In genomic region chr19:52331757-52332156, GRCh38 we compare ENCODE assay signal across 32 cellular contexts. TPM values are rescaled to one million over a fixed set of nuclear protein-coding genes. Genes with fewer than 3 reads are reported as not detected.
DNase-seq lines count a peak whose midpoint lies in the region; ATAC-seq and TF ChIP-seq lines count a peak whose summit lies in the region.
"Had no signal": no experiment of that assay in that cellular context is flagged by ENCODE, and none has a peak within 500 bp of the region (broad histone marks: within the 10 kb centered on the region; RNA-seq: fewer than 3 reads in every experiment).

No MANE protein-coding gene starts in this region.

- H3K9me3 ChIP-seq in adipocyte (ENCODE audit: control insufficient read depth, low read length) (peaks cover 63% of the 10 kb centered on the region), fibroblast of lung (ENCODE audit: control insufficient read depth, insufficient read depth, low read depth, low read length) (no peaks in the 10 kb centered on the region)
- H3K9me3 ChIP-seq: BE2C had no signal

- ATAC-seq in HG02970 (IDR thresholded peaks at IDR 0.05; ENCODE audit: low FRiP score, unreplicated experiment), result no peak
- ATAC-seq: activated CD8-positive, alpha-beta memory T cell treated with anti-CD3 and anti-CD28 coated beads, Interleukin-2, amount 10 ng/mL, durations not matched to agents 7 days and 5 days; left cardiac atrium; PC-3; right cardiac atrium had no signal

- H4K8ac ChIP-seq in mesendoderm (ENCODE audit: low read depth, low read length), result no peak overlapping the region

- H3K36me3 ChIP-seq in adipocyte (ENCODE audit: control insufficient read depth, insufficient read depth, low read length, severe bottlenecking) (no peaks in the 10 kb centered on the region), fibroblast of lung (ENCODE audit: control insufficient read depth, insufficient read depth, low read length) (no peaks in the 10 kb centered on the region), mesendoderm (ENCODE audit: control insufficient read depth, insufficient read depth, low read length) (no peaks in the 10 kb centered on the region)
- H3K36me3 ChIP-seq: BE2C, cardiac muscle cell, uterus had no signal

- in situ Hi-C loops in Caki2 (cut with HindIII; ENCODE audit: low pct_unique_long_range_greater_than_20kb, low sequenced_read_pairs), result no loop called here
- in situ Hi-C loops in ACHN (cut with HindIII; ENCODE audit: low pct_ligation_motif_present, low pct_unique_long_range_greater_than_20kb, low sequenced_read_pairs), result no loop called here

- no peak overlapping the region for H4K5ac ChIP-seq in mesendoderm (ENCODE audit: low read length)

- H3K27me3 ChIP-seq in adipocyte (replicated peaks; ENCODE audit: control insufficient read depth, insufficient read depth, low read length) (no peaks in the 10 kb centered on the region), fibroblast of lung (ENCODE audit: control insufficient read depth, insufficient read depth, low read length) (no peaks in the 10 kb centered on the region), mesendoderm (ENCODE audit: insufficient read depth, low read length, poor library complexity) (no peaks in the 10 kb centered on the region)
- H3K27me3 ChIP-seq: BE2C, cardiac muscle cell, uterus had no signal

- TF ChIP-seq CTCF in fibroblast of lung (conservative IDR thresholded peaks at IDR 0.05 in 1 of 2, IDR thresholded peaks at IDR 0.05 in 1 of 2; ENCODE audit: low read depth in 1 of 2, low read length in 2 of 2), result no peak

- no peak overlapping the region for H3K56ac ChIP-seq in mesendoderm (ENCODE audit: low read length)

- no peak overlapping the region for H2BK5ac ChIP-seq in mesendoderm (ENCODE audit: low read length)

- H2BK120ac ChIP-seq in mesendoderm (ENCODE audit: low read depth, low read length), result no peak overlapping the region

- H3K4me3 ChIP-seq in adipocyte (ENCODE audit: low read length) (peak overlapping the region; percentile 54), fibroblast of lung (replicated peaks in 1 of 4; ENCODE audit: control extremely low read depth in 1 of 4, insufficient read depth in 1 of 4, low read depth in 3 of 4, low read length in 4 of 4) (no peak overlapping the region), mesendoderm (ENCODE audit: low read length) (no peak overlapping the region)
- H3K4me3 ChIP-seq: cardiac muscle cell, coronary artery, SK-N-MC, uterus had no signal

- DNase-seq in Caki2 (ENCODE audit: low read depth) (peak; percentile 30), adipocyte (ENCODE audit: low read depth) (no peak), fibroblast of lung (ENCODE audit: low read depth in 2 of 2) (peak; percentile 15), mesendoderm (peak; percentile 57), ureter (ENCODE audit: low spot score) (no peak), ACHN (no peak)
- DNase-seq: activated B cell treated with CpG ODN at 0.5 μM for 24 hours; activated CD8-positive, alpha-beta memory T cell treated with anti-CD3 and anti-CD28 coated beads, Interleukin-2, amount 10 ng/mL, durations not matched to agents 7 days and 5 days; activated naive CD4-positive, alpha-beta T cell; activated T-cell treated with anti-CD3 and anti-CD28 coated beads, Interleukin-2, amount 50 U/mL, for 48 hours; amniotic stem cell; BE2C; CD8-positive, alpha-beta memory T cell; DMS153; effector memory CD4-positive, alpha-beta T cell; HCEC 1CT; hippocampal formation; Karpas-422; left cardiac atrium; NCI-H2029 treated with DMSO at 0.1 percent for 48 hours; NCI-H2227 treated with DMSO at 0.1 percent for 48 hours; NCI-H526; PC-3; right cardiac atrium; stimulated activated CD4-positive, alpha-beta T cell treated with anti-CD3 and anti-CD28 coated beads, Interleukin-1b, Interleukin-23, amount 100 ng/mL, for 48 hours; stimulated activated naive CD4-positive, alpha-beta T cell treated with Interleukin-2 at 50 U/mL for 16 hours; uterus had no signal

- no peak overlapping the region for H3K18ac ChIP-seq in mesendoderm (ENCODE audit: low read length)

- no peak overlapping the region for H2AK5ac ChIP-seq in mesendoderm (ENCODE audit: low read length)

- no peaks in the 10 kb centered on the region for H3K4me1 ChIP-seq in adipocyte (ENCODE audit: control insufficient read depth, insufficient read depth, low read length)
- no peaks in the 10 kb centered on the region for H3K4me1 ChIP-seq in fibroblast of lung (ENCODE audit: control insufficient read depth, extremely low read depth, insufficient read depth, low read length)
- H3K4me1 ChIP-seq in mesendoderm (ENCODE audit: control insufficient read depth, low read depth, low read length), result no peaks in the 10 kb centered on the region
- H3K4me1 ChIP-seq: BE2C, uterus had no signal

- no peak overlapping the region for H3K4ac ChIP-seq in mesendoderm (ENCODE audit: low read depth, low read length)

- no peaks in the 10 kb centered on the region for H4K20me1 ChIP-seq in fibroblast of lung (ENCODE audit: control insufficient read depth, extremely low read depth, insufficient read depth, low read length)

- H3K79me2 ChIP-seq in fibroblast of lung (ENCODE audit: control insufficient read depth, insufficient read depth, low read length), result no peaks in the 10 kb centered on the region
- no peaks in the 10 kb centered on the region for H3K79me2 ChIP-seq in mesendoderm (ENCODE audit: control insufficient read depth, insufficient read depth, low read length)

- H3K27ac ChIP-seq in fibroblast of lung (ENCODE audit: insufficient read depth, low read length) (no peak overlapping the region), mesendoderm (ENCODE audit: low read depth, low read length) (no peak overlapping the region)
- H3K27ac ChIP-seq: cardiac muscle cell, coronary artery, SK-N-MC, uterus had no signal

- H3K9ac ChIP-seq in adipocyte (ENCODE audit: low read length), result no peak overlapping the region
- no peak overlapping the region for H3K9ac ChIP-seq in fibroblast of lung (ENCODE audit: insufficient read depth, low read length)
- H3K9ac ChIP-seq in mesendoderm (ENCODE audit: low read length), result no peak overlapping the region

- no peak overlapping the region for H3K4me2 ChIP-seq in fibroblast of lung (ENCODE audit: extremely low read depth, insufficient read depth, low read length)
- H3K4me2 ChIP-seq in mesendoderm (ENCODE audit: low read length), result no peak overlapping the region

- no peak overlapping the region for H3K23ac ChIP-seq in mesendoderm (ENCODE audit: low read length)

- no peak overlapping the region for H2AFZ ChIP-seq in fibroblast of lung (ENCODE audit: low read length)

- H3K79me1 ChIP-seq in mesendoderm (ENCODE audit: low read length), result no peaks in the 10 kb centered on the region

- no peak overlapping the region for H2BK15ac ChIP-seq in mesendoderm (replicated peaks; ENCODE audit: low read depth)

- no CpG with 5 or more reads among the region's 10 CpGs for WGBS in mesendoderm (ENCODE audit: extremely low coverage, insufficient coverage, low lambda C conversion rate)

RNA-seq across cellular contexts. Expression of gene ZNF610, which starts 4.3 kb away (rescaled TPM):
- total RNA-seq in Caki2 (2014; rRNA removed; shearing (Covaris generic); ENCODE audit: low replicate concordance), result 1.2 and 2.2 TPM in 2 replicates
- total RNA-seq in fibroblast of lung (3.3 and 5.3 TPM in 2 replicates), ureter (6.9 TPM)
- polyA plus RNA-seq in fibroblast of lung, result 1.8 and 3.0 TPM in 2 replicates
- 0.95 and 1.6 TPM in 2 replicates for polyA plus RNA-seq in fibroblast of lung (2012)
- polyA minus RNA-seq in fibroblast of lung (ENCODE audit: low replicate concordance), result 1.8 TPM in 1 of 2 replicates, not detected in the other
- 4.4 TPM for polyA plus RNA-seq in mesendoderm (2013, experiment 1 of 2)
- polyA plus RNA-seq in mesendoderm (2013, experiment 2 of 2), result 4.4 TPM

RNA-seq across cellular contexts. Expression of gene ZNF480, which starts 34.8 kb away (rescaled TPM):
- total RNA-seq in Caki2 (2014; rRNA removed; shearing (Covaris generic); ENCODE audit: low replicate concordance), result 4.5 and 7.4 TPM in 2 replicates
- total RNA-seq in fibroblast of lung, result 4.9 and 5.9 TPM in 2 replicates
- polyA plus RNA-seq in fibroblast of lung, result 7.6 and 7.7 TPM in 2 replicates
- 6.7 and 9.8 TPM in 2 replicates for polyA plus RNA-seq in fibroblast of lung (2012)
- polyA minus RNA-seq in fibroblast of lung (ENCODE audit: low replicate concordance), result 0.63 and 1.2 TPM in 2 replicates
- 14.6 TPM for polyA plus RNA-seq in mesendoderm (2013, experiment 1 of 2)
- polyA plus RNA-seq in mesendoderm (2013, experiment 2 of 2), result 14.4 TPM
- 23.8 TPM for total RNA-seq in ureter

RNA-seq across cellular contexts. Expression of gene ZNF880, which starts 38.0 kb away (rescaled TPM):
- total RNA-seq in Caki2 (2014; rRNA removed; shearing (Covaris generic); ENCODE audit: low replicate concordance), result 1.4 and 3.9 TPM in 2 replicates
- total RNA-seq in fibroblast of lung, result 24.8 and 25.9 TPM in 2 replicates
- polyA plus RNA-seq in fibroblast of lung, result 21.8 and 36.5 TPM in 2 replicates
- polyA plus RNA-seq in fibroblast of lung (2012), result 13.3 and 15.8 TPM in 2 replicates
- polyA minus RNA-seq in fibroblast of lung (ENCODE audit: low replicate concordance), result 2.2 and 10.1 TPM in 2 replicates
- 24.0 TPM for polyA plus RNA-seq in mesendoderm (2013, experiment 1 of 2)
- polyA plus RNA-seq in mesendoderm (2013, experiment 2 of 2), result 23.6 TPM
- 37.5 TPM for total RNA-seq in ureter
- total RNA-seq: G401 had no signal

Comparison
In these comparisons a context has a peak if more than half of its experiments do, and no peak if none do; other contexts are left out.
1. DNase-seq: peak in Caki2 (single experiment), fibroblast of lung (2 of 2) and mesendoderm (single experiment); none in adipocyte (single experiment), ureter (single experiment) and ACHN (single experiment).